9 cellular contexts compared by ENCODE assay signal in the genomic region with DNA sequence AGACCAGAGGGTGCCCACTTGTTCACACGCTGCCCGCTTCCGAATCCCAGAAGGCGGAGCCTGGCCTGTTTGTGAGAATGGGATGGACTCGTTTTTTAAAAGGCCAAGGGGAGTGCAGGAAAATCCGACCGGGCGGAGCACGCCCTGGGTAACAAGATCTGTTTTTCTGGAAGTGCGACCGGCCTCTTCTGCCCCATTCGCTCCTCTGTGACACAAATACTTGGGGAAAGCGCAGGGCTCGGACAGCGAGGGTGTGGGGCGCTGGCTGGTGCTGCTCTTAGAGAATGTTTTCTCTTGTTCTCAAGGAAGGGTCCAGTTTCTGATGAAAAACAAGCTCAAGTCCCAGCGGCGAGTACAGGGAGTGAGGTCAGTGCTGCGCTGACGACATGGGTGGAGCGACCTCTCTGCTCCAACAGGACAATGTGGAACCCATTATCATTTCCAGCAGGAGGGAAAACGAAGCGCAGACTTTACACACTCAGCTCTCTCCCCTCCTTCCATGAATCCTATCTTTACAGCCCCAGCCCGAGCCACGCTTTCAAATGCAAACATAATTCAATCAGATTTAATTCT. TPM values are rescaled to one million over a fixed set of nuclear protein-coding genes. Genes with fewer than 3 reads are reported as not detected.
DNase-seq lines count a peak whose midpoint lies in the region; ATAC-seq, FAIRE-seq and TF ChIP-seq lines count a peak whose summit lies in the region.
"Had no signal": no experiment of that assay in that cellular context is flagged by ENCODE, and none has a peak within 500 bp of the region (broad histone marks: within the 10 kb centered on the region; RNA-seq: fewer than 3 reads in every experiment).

No MANE protein-coding gene starts in this region.

- peak overlapping the region; percentile 78 for H3K4me2 ChIP-seq in K562 (ENCODE audit: insufficient read depth, low read length)

- peak overlapping the region; percentile 87 for H2AFZ ChIP-seq in K562 (ENCODE audit: low read depth, low read length)

- H3K27ac ChIP-seq in K562 (ENCODE audit: extremely low read depth, low read depth, low read length), result no peak overlapping the region
- peak overlapping the region; percentile 69 to 80 (median 74) for H3K27ac ChIP-seq in gastrocnemius medialis

- H3K27me3 ChIP-seq in K562 (ENCODE audit: control insufficient read depth in 2 of 2, insufficient read depth in 2 of 2, low read length in 2 of 2) (no peaks in the 10 kb centered on the region), gastrocnemius medialis (peaks cover 0 to 10% (median 4%) of the 10 kb centered on the region in 3 donors)

- CTCF ChIA-PET in K562 (lab: Yijun Ruan, JAX; ENCODE audit: low intra/inter-chr PET ratio), result interaction anchor here (0.6 to 1.9 kb wide), 2 partner anchors 52 to 321 kb away, joined by 3 to 6 read pairs; no protein-coding TSS in a partner anchor

- H3K4me3 ChIP-seq in K562 (peak overlapping the region; percentile 70), gastrocnemius medialis (peak overlapping the region; percentile 51 to 66 (median 53))

- ATAC-seq in K562, result peak; percentile 51
- peak; percentile 56 to 73 for ATAC-seq in gastrocnemius medialis

- DNase-seq in activated CD4-positive, alpha-beta T cell treated with anti-CD3 and anti-CD28 coated beads, Interleukin-2, amount 10 ng/mL, durations not matched to agents 24 days and 14 days, result no peak
- no peak for DNase-seq in activated CD4-positive, alpha-beta T cell treated with anti-CD3 and anti-CD28 coated beads for 1 hour
- DNase-seq in K562 (ENCODE audit: extremely low read depth in 1 of 4, low spot score in 3 of 4) (peak; percentile 29 to 60 (median 33)), iPS-NIHi11 (ENCODE audit: low spot score) (peak; percentile 55), gastrocnemius medialis (peak; percentile 59), COLO668 (lab: John Stamatoyannopoulos, UW; ENCODE audit: unreplicated experiment) (no peak), GM10266 (ENCODE audit: extremely low spot score) (no peak), OCI-M2 (lab: John Stamatoyannopoulos, UW; ENCODE audit: unreplicated experiment) (no peak)

- H3K9me3 Mint-ChIP-seq in activated CD4-positive, alpha-beta T cell treated with anti-CD3 and anti-CD28 coated beads, Interleukin-2, amount 10 ng/mL, durations not matched to agents 24 days and 14 days, result no peaks in the 10 kb centered on the region

- peaks cover 3% of the 10 kb centered on the region for H3K4me1 Mint-ChIP-seq in activated CD4-positive, alpha-beta T cell treated with anti-CD3 and anti-CD28 coated beads, Interleukin-2, amount 10 ng/mL, durations not matched to agents 24 days and 14 days

- H3K4me3 Mint-ChIP-seq in activated CD4-positive, alpha-beta T cell treated with anti-CD3 and anti-CD28 coated beads, Interleukin-2, amount 10 ng/mL, durations not matched to agents 24 days and 14 days, result peak overlapping the region; percentile 64

- TF ChIP-seq POLR2A in K562 (conservative IDR thresholded peaks at IDR 0.05) (no peak), gastrocnemius medialis (IDR thresholded peaks at IDR 0.05) (peak in 1 of 2 donors; percentile 66)

- BruUV-seq in K562 (replicated peaks; lab: Mats Ljungman, UMichigan), result TSS peak; percentile 59

- no peak for TF ChIP-seq EP300 in K562 (IDR thresholded peaks at IDR 0.05; ENCODE audit: low read length)

- TF ChIP-seq CTCF in K562 (IDR thresholded peaks at IDR 0.05 in 2 of 3, conservative IDR thresholded peaks at IDR 0.05 in 1 of 3; ENCODE audit: insufficient read depth in 2 of 3, low read depth in 1 of 3, low read length in 3 of 3), result no peak
- no peak for TF ChIP-seq CTCF in gastrocnemius medialis (IDR thresholded peaks at IDR 0.05 in 4 of 5, conservative IDR thresholded peaks at IDR 0.05 in 1 of 5)
- no peak for TF ChIP-seq CTCF in GM10266 (IDR thresholded peaks at IDR 0.05; ENCODE audit: control insufficient read depth, insufficient read depth, low read depth, missing control alignments)

- in situ Hi-C loops in K562 (cut with MboI) (no loop called here), gastrocnemius medialis (cut with MboI; ENCODE audit: low sequenced_read_pairs in 4 of 4) (loop anchor here in 1 of 4 donors (10.0 kb wide), 1 partner anchor 87 kb away; no protein-coding TSS in a partner anchor)

- FAIRE-seq in K562 (lab: Jason Lieb, UNC), result peak; percentile 78

- H3K27ac Mint-ChIP-seq in activated CD4-positive, alpha-beta T cell treated with anti-CD3 and anti-CD28 coated beads, Interleukin-2, amount 10 ng/mL, durations not matched to agents 24 days and 14 days, result no peak overlapping the region

- peak overlapping the region; percentile 71 to 96; a peak in 3 of 4 replicates for H3K9ac ChIP-seq in K562 (ENCODE audit: insufficient read depth in 1 of 2, low read depth in 2 of 2, low read length in 2 of 2)

- POLR2A ChIA-PET in K562 (lab: Yijun Ruan, JAX), result interaction anchor here (0.6 to 1.4 kb wide), 5 partner anchors 9 to 121 kb away, joined by 3 to 4 read pairs (median 3); partner anchors contain the start of gene AP5Z1

- no peaks in the 10 kb centered on the region; the same call in 1 of the 2 replicates for H3K9me3 ChIP-seq in K562 (replicated peaks; ENCODE audit: control insufficient read depth, insufficient read depth, low read depth, low read length)
- no peaks in the 10 kb centered on the region for H3K9me3 ChIP-seq in gastrocnemius medialis

- 55% methylated on average over 25 of the region's 25 CpGs for WGBS in K562 (ENCODE audit: insufficient coverage, low coverage, missing lambda C conversion rate)

- peaks cover 4% of the 10 kb centered on the region; the same call in 2 of the 3 replicates for H3K79me2 ChIP-seq in K562 (ENCODE audit: control insufficient read depth, insufficient read depth, low read length)

- no peaks in the 10 kb centered on the region for H3K9me1 ChIP-seq in K562 (ENCODE audit: control insufficient read depth, insufficient read depth, low read length)

- H3K36me3 ChIP-seq in K562 (ENCODE audit: control insufficient read depth, insufficient read depth, low read length) (peaks cover 5% of the 10 kb centered on the region; the same call in 1 of the 3 replicates), gastrocnemius medialis (no peaks in the 10 kb centered on the region)

- H3K4me1 ChIP-seq in K562 (replicated peaks in 1 of 2; ENCODE audit: control insufficient read depth in 2 of 2, insufficient read depth in 2 of 2, low read length in 2 of 2), result peaks cover 9 to 18% of the 10 kb centered on the region in 2 experiments
- H3K4me1 ChIP-seq in gastrocnemius medialis, result peaks cover 0 to 4% of the 10 kb centered on the region in 2 donors

- H3K27me3 Mint-ChIP-seq in activated CD4-positive, alpha-beta T cell treated with anti-CD3 and anti-CD28 coated beads, Interleukin-2, amount 10 ng/mL, durations not matched to agents 24 days and 14 days, result peaks cover 25% of the 10 kb centered on the region

- H4K20me1 ChIP-seq in K562 (replicated peaks; ENCODE audit: control insufficient read depth, insufficient read depth, low read length), result no peaks in the 10 kb centered on the region

- no peaks in the 10 kb centered on the region for H3K36me3 Mint-ChIP-seq in activated CD4-positive, alpha-beta T cell treated with anti-CD3 and anti-CD28 coated beads, Interleukin-2, amount 10 ng/mL, durations not matched to agents 24 days and 14 days (ENCODE audit: low read depth)

- no peak for TF ChIP-seq RAD21 in K562 (CRISPR knock-in tag; conservative IDR thresholded peaks at IDR 0.05 in 1 of 2, IDR thresholded peaks at IDR 0.05 in 1 of 2)

- intact Hi-C loops in activated CD4-positive, alpha-beta T cell treated with anti-CD3 and anti-CD28 coated beads, Interleukin-2, amount 10 ng/mL, durations not matched to agents 24 days and 14 days (cut with micrococcal nuclease), result loop anchor here (2.0 to 10.0 kb wide), 3 partner anchors 51 to 267 kb away; no protein-coding TSS in a partner anchor
- intact Hi-C loops in K562 (cut with micrococcal nuclease), result loop anchor here (10.0 kb wide), 2 partner anchors 87 to 267 kb away; no protein-coding TSS in a partner anchor
- intact Hi-C loops in gastrocnemius medialis (cut with DNase I; ENCODE audit: low total_unique reads), result loop anchor here (2.0 to 5.0 kb wide), 2 partner anchors 33 to 240 kb away; no protein-coding TSS in a partner anchor

RNA-seq across cellular contexts. Expression of gene RADIL, which starts 1.3 kb away (rescaled TPM):
- 0.14 and 0.26 TPM in 2 replicates for total RNA-seq in activated CD4-positive, alpha-beta T cell treated with anti-CD3 and anti-CD28 coated beads, Interleukin-2, amount 10 ng/mL, durations not matched to agents 24 days and 14 days
- total RNA-seq in K562 (2011; cell fraction: chromatin; rRNA removed; ENCODE audit: low replicate concordance), result 6.8 and 17.5 TPM in 2 replicates
- total RNA-seq in K562 (2011; cell fraction: nucleolus; rRNA removed), result 12.3 and 13.3 TPM in 2 replicates
- total RNA-seq in K562 (2011; cell fraction: nucleoplasm; rRNA removed), result 6.7 and 8.8 TPM in 2 replicates
- total RNA-seq in K562 (2014; rRNA removed) (4.6 and 4.8 TPM in 2 replicates), K562 (2014; rRNA removed; fragmentation: Illumina TruSeq; extraction: Trizol) (0.25 and 0.48 TPM in 2 replicates), K562 (2015; rRNA removed; fragmentation: Illumina TruSeq; extraction: Trizol) (0.91 and 1.4 TPM in 2 replicates), K562 (2021) (8.1 and 8.6 TPM in 2 replicates), gastrocnemius medialis (10 to 100 TPM in 1 of 4 donors, 1 to 10 TPM in 3; 2.1 to 12.1 (median 5.0) TPM)
- polyA plus RNA-seq in K562 (2011; rRNA removed) (2.4 and 2.7 TPM in 2 replicates), K562 (2014; fragmentation: Illumina TruSeq; extraction: Trizol) (1.4 and 2.2 TPM in 2 replicates), K562 (2014; fragmentation: Nextera tagmentation; extraction: Ambion mirVana) (under 1 TPM in 1 of 2 experiments, not detected in 1; 0.06 TPM), K562 (2014; rRNA removed) (4.2 and 5.4 TPM in 2 replicates)
- polyA plus RNA-seq in K562 (2011; cell fraction: cytosol; rRNA removed), result 3.6 and 9.7 TPM in 2 replicates
- 4.8 and 9.7 TPM in 2 replicates for polyA plus RNA-seq in K562 (2011; cell fraction: nucleus; rRNA removed)
- 2.4 and 5.2 TPM in 2 replicates for polyA plus RNA-seq in K562 (2012)
- polyA minus RNA-seq in K562 (2011; rRNA and poly(A)+ RNA removed), result 1.0 and 3.2 TPM in 2 replicates
- 2.8 and 4.6 TPM in 2 replicates for polyA minus RNA-seq in K562 (2011; cell fraction: cytosol; rRNA and poly(A)+ RNA removed)
- 3.5 and 5.3 TPM in 2 replicates for polyA minus RNA-seq in K562 (2011; cell fraction: nucleus; rRNA and poly(A)+ RNA removed)

RNA-seq across cellular contexts. Expression of gene PAPOLB, which starts 20.4 kb away (rescaled TPM):
- not detected in 2 replicates for total RNA-seq in activated CD4-positive, alpha-beta T cell treated with anti-CD3 and anti-CD28 coated beads, Interleukin-2, amount 10 ng/mL, durations not matched to agents 24 days and 14 days
- 2.8 and 9.8 TPM in 2 replicates for total RNA-seq in K562 (2011; cell fraction: chromatin; rRNA removed; ENCODE audit: low replicate concordance)
- 1.0 and 1.3 TPM in 2 replicates for total RNA-seq in K562 (2011; cell fraction: nucleolus; rRNA removed)
- total RNA-seq in K562 (2011; cell fraction: nucleoplasm; rRNA removed), result 2.3 and 2.8 TPM in 2 replicates
- total RNA-seq in K562 (2014; rRNA removed) (0.12 TPM in 1 of 2 replicates, not detected in the other), K562 (2014; rRNA removed; fragmentation: Illumina TruSeq; extraction: Trizol) (0.26 and 0.33 TPM in 2 replicates), K562 (2015; rRNA removed; fragmentation: Illumina TruSeq; extraction: Trizol) (0.23 and 0.29 TPM in 2 replicates), K562 (2021) (0.16 and 0.25 TPM in 2 replicates), gastrocnemius medialis (under 1 TPM in 1 of 4 donors, not detected in 3; 0.10 TPM)
- polyA plus RNA-seq in K562 (2011; rRNA removed) (0.01 and 0.04 TPM in 2 replicates), K562 (2014; fragmentation: Illumina TruSeq; extraction: Trizol) (not detected in 2 replicates), K562 (2014; fragmentation: Nextera tagmentation; extraction: Ambion mirVana) (not detected), K562 (2014; rRNA removed) (0.05 TPM in 1 of 2 replicates, not detected in the other)
- not detected in 2 replicates for polyA plus RNA-seq in K562 (2011; cell fraction: cytosol; rRNA removed)
- polyA plus RNA-seq in K562 (2011; cell fraction: nucleus; rRNA removed), result 0.16 and 0.20 TPM in 2 replicates
- polyA plus RNA-seq in K562 (2012), result 0.03 TPM in 1 of 2 replicates, not detected in the other
- 0.81 and 0.99 TPM in 2 replicates for polyA minus RNA-seq in K562 (2011; rRNA and poly(A)+ RNA removed)
- not detected in 2 replicates for polyA minus RNA-seq in K562 (2011; cell fraction: cytosol; rRNA and poly(A)+ RNA removed)
- 0.94 and 1.6 TPM in 2 replicates for polyA minus RNA-seq in K562 (2011; cell fraction: nucleus; rRNA and poly(A)+ RNA removed)
- total RNA-seq: activated CD8-positive, alpha-beta memory T cell treated with anti-CD3 and anti-CD28 coated beads for 36 hours had no signal

Comparison
In these comparisons a context has a peak if more than half of its experiments do, and no peak if none do; other contexts are left out.
1. DNase-seq: peak in K562 (4 of 4), iPS-NIHi11 (single experiment) and gastrocnemius medialis (2 of 2); none in activated CD4-positive, alpha-beta T cell treated with anti-CD3 and anti-CD28 coated beads, Interleukin-2, amount 10 ng/mL, durations not matched to agents 24 days and 14 days (single experiment), activated CD4-positive, alpha-beta T cell treated with anti-CD3 and anti-CD28 coated beads for 1 hour (single experiment), COLO668 (single experiment), GM10266 (single experiment) and OCI-M2 (single experiment).